ENCODE assay signal across 19 cellular contexts in genomic region chr2:204003276-204003985, GRCh38.
"Had no signal": no experiment of that assay in that cellular context is flagged by ENCODE, and none has a peak within 500 bp of the region (broad histone marks: within the 10 kb centered on the region; RNA-seq: fewer than 3 reads in every experiment).

No MANE protein-coding gene starts in this region.

- DNase-seq: activated B cell treated with CpG ODN at 0.5 μM for 24 hours; activated CD4-positive, alpha-beta T cell treated with anti-CD3 and anti-CD28 coated beads for 4 hours; activated CD8-positive, alpha-beta memory T cell treated with anti-CD3 and anti-CD28 coated beads, Interleukin-2, amount 50 U/mL, for 48 hours; cerebellar nuclear complex; endodermal cell; esophagus squamous epithelium; gastrocnemius medialis; hypothalamus; left ventricle myocardium inferior; naive thymus-derived CD4-positive, alpha-beta T cell; SJCRH30; small intestine; stimulated activated CD4-positive, alpha-beta T cell treated with anti-CD3 and anti-CD28 coated beads, Interleukin-2, amount 100 ng/mL, for 24 hours; T-cell; T-helper 9 cell; thyroid gland; upper lobe of right lung had no signal

- ATAC-seq: gastrocnemius medialis; naive thymus-derived CD4-positive, alpha-beta T cell; sciatic nerve; stimulated activated memory B cell treated with anti-CD40 and anti-IgM and Interleukin-4, amounts not matched to agents 10 μg/mL and 1 μg/mL and 100 μg/mL, for 72 hours; T-cell; upper lobe of right lung had no signal

- H3K4me1 Mint-ChIP-seq: activated B cell treated with CpG ODN at 0.5 μM for 24 hours; endodermal cell; stimulated activated memory B cell treated with anti-CD40 and anti-IgM and Interleukin-4, amounts not matched to agents 10 μg/mL and 1 μg/mL and 100 μg/mL, for 72 hours had no signal

- H3K27me3 Mint-ChIP-seq: naive thymus-derived CD4-positive, alpha-beta T cell; T-cell had no signal

- H3K4me3 Mint-ChIP-seq: activated B cell treated with CpG ODN at 0.5 μM for 24 hours; endodermal cell; stimulated activated memory B cell treated with anti-CD40 and anti-IgM and Interleukin-4, amounts not matched to agents 10 μg/mL and 1 μg/mL and 100 μg/mL, for 72 hours had no signal

- H3K9me3 Mint-ChIP-seq: endodermal cell; stimulated activated memory B cell treated with anti-CD40 and anti-IgM and Interleukin-4, amounts not matched to agents 10 μg/mL and 1 μg/mL and 100 μg/mL, for 72 hours had no signal

- H3K27ac Mint-ChIP-seq: activated B cell treated with CpG ODN at 0.5 μM for 24 hours; endodermal cell; stimulated activated memory B cell treated with anti-CD40 and anti-IgM and Interleukin-4, amounts not matched to agents 10 μg/mL and 1 μg/mL and 100 μg/mL, for 72 hours had no signal

- H3K36me3 Mint-ChIP-seq: stimulated activated memory B cell treated with anti-CD40 and anti-IgM and Interleukin-4, amounts not matched to agents 10 μg/mL and 1 μg/mL and 100 μg/mL, for 72 hours had no signal
